Comparison of ENCODE assay signal across 23 cellular contexts in the genomic region with DNA sequence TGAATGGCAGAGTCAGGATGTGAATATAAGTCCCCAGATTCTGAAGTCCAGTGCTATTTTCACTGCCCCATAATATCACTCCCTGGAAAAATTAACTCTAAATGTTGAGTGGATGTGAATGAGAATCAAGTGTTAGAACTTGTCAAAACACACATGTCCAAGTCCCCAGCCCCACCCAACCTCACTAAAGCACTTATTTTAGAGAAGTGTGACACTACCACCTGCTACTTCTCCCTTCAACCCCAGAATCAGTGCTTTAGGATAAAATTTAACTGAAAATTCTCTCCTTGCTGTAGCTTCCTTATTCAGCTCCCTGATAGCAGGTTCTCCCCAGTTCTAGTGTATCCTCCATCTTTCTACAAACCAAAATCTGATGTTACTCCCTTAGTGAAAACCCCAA.
"Had no signal": no experiment of that assay in that cellular context is flagged by ENCODE, and none has a peak within 500 bp of the region (broad histone marks: within the 10 kb centered on the region; RNA-seq: fewer than 3 reads in every experiment).

No MANE protein-coding gene starts in this region.

- H3K36me3 ChIP-seq: right lobe of liver, transverse colon had no signal

- H3K4me3 Mint-ChIP-seq: activated CD4-positive, alpha-beta T cell treated with anti-CD3 and anti-CD28 coated beads, Interleukin-2, amount 10 ng/mL, durations not matched to agents 7 days and 5 days; activated CD8-positive, alpha-beta memory T cell treated with anti-CD3 and anti-CD28 coated beads, Interleukin-2, amount 10 ng/mL, durations not matched to agents 7 days and 5 days; activated CD8-positive, alpha-beta T cell treated with anti-CD3 and anti-CD28 coated beads for 36 hours; brain; T-helper 2 cell treated with Interferon-gamma antibody and Interleukin-4, amounts not matched to agents 5 μg/mL and 100 μg/mL, for 36 hours had no signal

- ATAC-seq: activated CD8-positive, alpha-beta memory T cell treated with anti-CD3 and anti-CD28 coated beads, Interleukin-2, amount 10 ng/mL, durations not matched to agents 7 days and 5 days; activated CD8-positive, alpha-beta T cell treated with anti-CD3 and anti-CD28 coated beads for 36 hours; foreskin keratinocyte; left ventricle myocardium superior; right lobe of liver had no signal

- H3K27ac Mint-ChIP-seq: activated CD4-positive, alpha-beta T cell treated with anti-CD3 and anti-CD28 coated beads, Interleukin-2, amount 10 ng/mL, durations not matched to agents 7 days and 5 days; activated CD8-positive, alpha-beta memory T cell treated with anti-CD3 and anti-CD28 coated beads, Interleukin-2, amount 10 ng/mL, durations not matched to agents 7 days and 5 days; activated CD8-positive, alpha-beta T cell treated with anti-CD3 and anti-CD28 coated beads for 36 hours; activated T-helper 2 cell treated with anti-CD3 and anti-CD28 coated beads, Interferon-gamma antibody, Interleukin-2, Interleukin-4, amounts not matched to agents 10 μg/mL and 5 μg/mL and 100 μg/mL, durations not matched to agents 14 hours and 24 hours and 36 hours; brain; T-helper 2 cell treated with Interferon-gamma antibody and Interleukin-4, amounts not matched to agents 5 μg/mL and 100 μg/mL, for 36 hours had no signal

- H3K4me3 ChIP-seq: right lobe of liver, skin epidermis, transverse colon had no signal

- H3K27me3 Mint-ChIP-seq: activated CD4-positive, alpha-beta T cell treated with anti-CD3 and anti-CD28 coated beads, Interleukin-2, amount 10 ng/mL, durations not matched to agents 7 days and 5 days; activated CD8-positive, alpha-beta memory T cell treated with anti-CD3 and anti-CD28 coated beads, Interleukin-2, amount 10 ng/mL, durations not matched to agents 7 days and 5 days; activated CD8-positive, alpha-beta T cell treated with anti-CD3 and anti-CD28 coated beads for 36 hours; brain had no signal

- H3K9me3 ChIP-seq: right lobe of liver, transverse colon had no signal

- DNase-seq: activated CD4-positive, alpha-beta T cell treated with anti-CD3 and anti-CD28 coated beads, Interleukin-2, amount 10 ng/mL, durations not matched to agents 7 days and 5 days; activated CD4-positive, CD25-positive, alpha-beta regulatory T cell treated with anti-CD3 and anti-CD28 coated beads, Interleukin-2, amount 50 U/mL, for 72 hours; activated CD8-positive, alpha-beta memory T cell treated with anti-CD3 and anti-CD28 coated beads, Interleukin-2, amount 10 ng/mL, durations not matched to agents 7 days and 5 days; activated CD8-positive, alpha-beta T cell treated with anti-CD3 and anti-CD28 coated beads for 36 hours; activated naive CD4-positive, alpha-beta T cell; aorta; dermis blood vessel endothelial cell; effector CD8-positive, alpha-beta T cell; erythroblast; foreskin keratinocyte; left ventricle myocardium superior; mammary epithelial cell; midbrain; occipital lobe; posterior cingulate gyrus; right lobe of liver; stimulated activated CD4-positive, alpha-beta T cell treated with anti-CD3 and anti-CD28 coated beads, Interleukin-1b, Interleukin-23, amount 100 ng/mL, for 48 hours; transverse colon had no signal

- H3K27me3 ChIP-seq: foreskin keratinocyte, right lobe of liver, transverse colon had no signal

- H3K27ac ChIP-seq: foreskin keratinocyte, right lobe of liver, skin epidermis, transverse colon, VCaP had no signal
